ENCODE assay signal across 1 cellular context in the genomic region with DNA sequence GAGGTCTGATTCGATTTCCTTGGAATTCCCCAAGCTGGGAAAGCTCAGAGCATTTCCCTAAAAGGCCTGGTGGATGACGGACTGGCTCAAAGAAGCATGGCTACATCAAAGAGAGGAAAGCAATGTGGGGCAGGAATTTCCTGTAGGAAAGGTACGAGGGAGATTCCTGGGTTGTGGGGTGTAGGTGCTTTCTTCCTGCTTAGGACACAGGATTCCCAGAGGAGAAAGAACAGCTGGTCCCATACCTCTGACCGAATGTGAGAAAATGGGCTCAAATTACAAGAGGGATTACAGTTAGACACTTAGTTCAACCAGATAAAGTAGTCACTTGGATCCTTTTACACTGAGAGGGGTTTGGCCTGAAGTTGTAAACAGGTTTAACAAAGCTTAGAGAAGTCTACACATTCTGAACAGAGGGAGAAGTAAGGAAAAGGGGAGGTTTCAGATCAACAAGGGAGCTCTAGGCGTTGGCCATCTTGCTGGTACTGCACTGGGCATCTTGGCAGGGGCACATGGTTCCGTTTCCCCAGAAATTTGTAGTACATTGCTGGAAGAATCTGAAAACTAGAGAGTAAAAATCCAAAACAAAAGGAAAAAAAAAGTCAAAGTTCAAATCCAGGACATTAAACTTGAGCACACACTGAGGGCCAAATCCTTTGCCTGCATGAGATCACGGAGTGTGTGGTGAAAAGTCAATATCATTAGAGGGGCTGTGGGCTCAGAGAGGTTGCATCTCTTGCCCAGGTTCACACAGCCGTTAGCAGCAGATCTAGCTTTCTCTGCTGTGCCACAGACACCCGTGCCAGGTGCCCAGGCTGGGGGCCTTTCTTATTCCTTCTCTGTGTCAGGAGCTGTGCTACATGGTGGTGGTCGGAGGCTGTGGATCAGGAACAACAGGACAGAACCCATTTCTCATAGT.
TF ChIP-seq lines count a peak whose summit lies in the region.

No MANE protein-coding gene starts in this region.

TF ChIP-seq in HepG2, 621 proteins besides CTCF, POLR2A, EP300 and RAD21 (continued from another document):
- TF ChIP-seq, protein P1, sequence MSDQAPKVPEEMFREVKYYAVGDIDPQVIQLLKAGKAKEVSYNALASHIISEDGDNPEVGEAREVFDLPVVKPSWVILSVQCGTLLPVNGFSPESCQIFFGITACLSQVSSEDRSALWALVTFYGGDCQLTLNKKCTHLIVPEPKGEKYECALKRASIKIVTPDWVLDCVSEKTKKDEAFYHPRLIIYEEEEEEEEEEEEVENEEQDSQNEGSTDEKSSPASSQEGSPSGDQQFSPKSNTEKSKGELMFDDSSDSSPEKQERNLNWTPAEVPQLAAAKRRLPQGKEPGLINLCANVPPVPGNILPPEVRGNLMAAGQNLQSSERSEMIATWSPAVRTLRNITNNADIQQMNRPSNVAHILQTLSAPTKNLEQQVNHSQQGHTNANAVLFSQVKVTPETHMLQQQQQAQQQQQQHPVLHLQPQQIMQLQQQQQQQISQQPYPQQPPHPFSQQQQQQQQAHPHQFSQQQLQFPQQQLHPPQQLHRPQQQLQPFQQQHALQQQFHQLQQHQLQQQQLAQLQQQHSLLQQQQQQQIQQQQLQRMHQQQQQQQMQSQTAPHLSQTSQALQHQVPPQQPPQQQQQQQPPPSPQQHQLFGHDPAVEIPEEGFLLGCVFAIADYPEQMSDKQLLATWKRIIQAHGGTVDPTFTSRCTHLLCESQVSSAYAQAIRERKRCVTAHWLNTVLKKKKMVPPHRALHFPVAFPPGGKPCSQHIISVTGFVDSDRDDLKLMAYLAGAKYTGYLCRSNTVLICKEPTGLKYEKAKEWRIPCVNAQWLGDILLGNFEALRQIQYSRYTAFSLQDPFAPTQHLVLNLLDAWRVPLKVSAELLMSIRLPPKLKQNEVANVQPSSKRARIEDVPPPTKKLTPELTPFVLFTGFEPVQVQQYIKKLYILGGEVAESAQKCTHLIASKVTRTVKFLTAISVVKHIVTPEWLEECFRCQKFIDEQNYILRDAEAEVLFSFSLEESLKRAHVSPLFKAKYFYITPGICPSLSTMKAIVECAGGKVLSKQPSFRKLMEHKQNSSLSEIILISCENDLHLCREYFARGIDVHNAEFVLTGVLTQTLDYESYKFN (CRISPR knock-in tag; conservative IDR thresholded peaks at IDR 0.05) = 0 out of 2 replicates have a peak, but pooled peaks have one; percentile 1
- TF ChIP-seq FOXA1 (IDR thresholded peaks at IDR 0.05) (no peak), FOXA1 (CRISPR knock-in tag; IDR thresholded peaks at IDR 0.05) (peak; percentile 62; the same call in 1 of the 2 replicates)
- TF ChIP-seq, protein P2, sequence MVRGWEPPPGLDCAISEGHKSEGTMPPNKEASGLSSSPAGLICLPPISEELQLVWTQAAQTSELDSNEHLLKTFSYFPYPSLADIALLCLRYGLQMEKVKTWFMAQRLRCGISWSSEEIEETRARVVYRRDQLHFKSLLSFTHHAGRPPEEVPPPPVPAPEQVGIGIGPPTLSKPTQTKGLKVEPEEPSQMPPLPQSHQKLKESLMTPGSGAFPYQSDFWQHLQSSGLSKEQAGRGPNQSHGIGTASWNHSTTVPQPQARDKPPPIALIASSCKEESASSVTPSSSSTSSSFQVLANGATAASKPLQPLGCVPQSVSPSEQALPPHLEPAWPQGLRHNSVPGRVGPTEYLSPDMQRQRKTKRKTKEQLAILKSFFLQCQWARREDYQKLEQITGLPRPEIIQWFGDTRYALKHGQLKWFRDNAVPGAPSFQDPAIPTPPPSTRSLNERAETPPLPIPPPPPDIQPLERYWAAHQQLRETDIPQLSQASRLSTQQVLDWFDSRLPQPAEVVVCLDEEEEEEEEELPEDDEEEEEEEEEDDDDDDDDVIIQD (CRISPR knock-in tag; IDR thresholded peaks at IDR 0.05; ENCODE audit: low read depth) = no peak
TF ChIP-seq in HepG2: peak in this region for 16.
